Comparison of ENCODE assay signal across 9 cellular contexts in the genomic region with DNA sequence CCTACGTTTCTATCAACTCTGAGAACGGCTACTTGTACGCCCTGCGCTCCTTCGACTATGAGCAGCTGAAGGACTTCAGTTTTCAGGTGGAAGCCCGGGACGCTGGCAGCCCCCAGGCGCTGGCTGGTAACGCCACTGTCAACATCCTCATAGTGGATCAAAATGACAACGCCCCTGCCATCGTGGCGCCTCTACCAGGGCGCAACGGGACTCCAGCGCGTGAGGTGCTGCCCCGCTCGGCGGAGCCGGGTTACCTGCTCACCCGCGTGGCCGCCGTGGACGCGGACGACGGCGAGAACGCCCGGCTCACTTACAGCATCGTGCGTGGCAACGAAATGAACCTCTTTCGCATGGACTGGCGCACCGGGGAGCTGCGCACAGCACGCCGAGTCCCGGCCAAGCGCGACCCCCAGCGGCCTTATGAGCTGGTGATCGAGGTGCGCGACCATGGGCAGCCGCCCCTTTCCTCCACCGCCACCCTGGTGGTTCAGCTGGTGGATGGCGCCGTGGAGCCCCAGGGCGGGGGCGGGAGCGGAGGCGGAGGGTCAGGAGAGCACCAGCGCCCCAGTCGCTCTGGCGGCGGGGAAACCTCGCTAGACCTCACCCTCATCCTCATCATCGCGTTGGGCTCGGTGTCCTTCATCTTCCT.
DNase-seq lines count a peak whose midpoint lies in the region; ATAC-seq lines count a peak whose summit lies in the region.
"Had no signal": no experiment of that assay in that cellular context is flagged by ENCODE, and none has a peak within 500 bp of the region (broad histone marks: within the 10 kb centered on the region; RNA-seq: fewer than 3 reads in every experiment).

No MANE protein-coding gene starts in this region.

- peaks cover 18% of the 10 kb centered on the region for H3K36me3 Mint-ChIP-seq in stimulated activated effector memory CD8-positive, alpha-beta T cell treated with anti-CD3 and anti-CD28 coated beads, Interleukin-12 subunit alpha, Interleukin-12 subunit beta, amount 100 ng/mL, for 72 hours

- H3K9me3 ChIP-seq in adipocyte (ENCODE audit: control insufficient read depth, low read length) (no peaks in the 10 kb centered on the region), iPS-18a (ENCODE audit: control insufficient read depth, low read depth, low read length) (no peaks in the 10 kb centered on the region)
- H3K9me3 ChIP-seq: body of pancreas had no signal

- DNase-seq in DMS53 (lab: John Stamatoyannopoulos, UW) = peak; percentile 60
- no peak for DNase-seq in DMS53 treated with DMSO at 0.1 percent for 48 hours (lab: John Stamatoyannopoulos, UW; ENCODE audit: unreplicated experiment)
- peak; percentile 63 for DNase-seq in adipocyte (ENCODE audit: low read depth)
- DNase-seq in stimulated activated effector memory CD8-positive, alpha-beta T cell treated with anti-CD3 and anti-CD28 coated beads, Interleukin-12 subunit alpha, Interleukin-12 subunit beta, amount 100 ng/mL, for 72 hours (ENCODE audit: low spot score in 2 of 2) = no peak
- DNase-seq in stimulated activated CD4-positive, alpha-beta T cell treated with anti-CD3 and anti-CD28 coated beads, Interleukin-12 subunit alpha, Interleukin-12 subunit beta, amount 100 ng/mL, for 4 hours = no peak

- H3K4me1 ChIP-seq in adipocyte (ENCODE audit: control insufficient read depth, insufficient read depth, low read length) (peaks cover 40% of the 10 kb centered on the region), iPS-18a (ENCODE audit: control insufficient read depth, low read depth, low read length) (peaks cover 27% of the 10 kb centered on the region)

- H3K9ac ChIP-seq in adipocyte (ENCODE audit: low read length) (no peak overlapping the region), iPS-18a (ENCODE audit: low read length) (peak overlapping the region; percentile 10)

- H3K27ac ChIP-seq in iPS-18a (ENCODE audit: low read length) = no peak overlapping the region
- H3K27ac ChIP-seq: body of pancreas had no signal

- no peak overlapping the region for H3K4me3 Mint-ChIP-seq in stimulated activated effector memory CD8-positive, alpha-beta T cell treated with anti-CD3 and anti-CD28 coated beads, Interleukin-12 subunit alpha, Interleukin-12 subunit beta, amount 100 ng/mL, for 72 hours

- peaks cover 5% of the 10 kb centered on the region for H3K4me1 Mint-ChIP-seq in stimulated activated effector memory CD8-positive, alpha-beta T cell treated with anti-CD3 and anti-CD28 coated beads, Interleukin-12 subunit alpha, Interleukin-12 subunit beta, amount 100 ng/mL, for 72 hours

- H3K9me3 Mint-ChIP-seq in stimulated activated effector memory CD8-positive, alpha-beta T cell treated with anti-CD3 and anti-CD28 coated beads, Interleukin-12 subunit alpha, Interleukin-12 subunit beta, amount 100 ng/mL, for 72 hours = peaks cover 14% of the 10 kb centered on the region

- H3K27ac Mint-ChIP-seq in stimulated activated effector memory CD8-positive, alpha-beta T cell treated with anti-CD3 and anti-CD28 coated beads, Interleukin-12 subunit alpha, Interleukin-12 subunit beta, amount 100 ng/mL, for 72 hours = no peak overlapping the region

- H3K27me3 ChIP-seq in adipocyte (replicated peaks; ENCODE audit: control insufficient read depth, insufficient read depth, low read length) = peaks cover 48% of the 10 kb centered on the region
- peaks cover 74% of the 10 kb centered on the region for H3K27me3 ChIP-seq in iPS-18a (ENCODE audit: control insufficient read depth, insufficient read depth, low read length)

- peak; percentile 6 for ATAC-seq in stimulated activated effector memory CD8-positive, alpha-beta T cell treated with anti-CD3 and anti-CD28 coated beads, Interleukin-12 subunit alpha, Interleukin-12 subunit beta, amount 100 ng/mL, for 72 hours
- ATAC-seq in GM21786 (IDR thresholded peaks at IDR 0.05; ENCODE audit: unreplicated experiment) = no peak
- no peak for ATAC-seq in HG03442 (IDR thresholded peaks at IDR 0.05; ENCODE audit: unreplicated experiment)
- ATAC-seq: body of pancreas had no signal

- H3K36me3 ChIP-seq in adipocyte (ENCODE audit: control insufficient read depth, insufficient read depth, low read length, severe bottlenecking) (no peaks in the 10 kb centered on the region), iPS-18a (ENCODE audit: control insufficient read depth, low read depth, low read length) (no peaks in the 10 kb centered on the region)

- peak overlapping the region; percentile 36 for H3K4me3 ChIP-seq in adipocyte (ENCODE audit: low read length)
- peak overlapping the region; percentile 73 for H3K4me3 ChIP-seq in iPS-18a (ENCODE audit: low read length)
- H3K4me3 ChIP-seq: body of pancreas had no signal

Comparison
In these comparisons a context has a peak if more than half of its experiments do, and no peak if none do; other contexts are left out.
1. DNase-seq: peak in DMS53 (single experiment) and adipocyte (single experiment); none in DMS53 treated with DMSO at 0.1 percent for 48 hours (single experiment), stimulated activated effector memory CD8-positive, alpha-beta T cell treated with anti-CD3 and anti-CD28 coated beads, Interleukin-12 subunit alpha, Interleukin-12 subunit beta, amount 100 ng/mL, for 72 hours (0 of 2) and stimulated activated CD4-positive, alpha-beta T cell treated with anti-CD3 and anti-CD28 coated beads, Interleukin-12 subunit alpha, Interleukin-12 subunit beta, amount 100 ng/mL, for 4 hours (single experiment).